In the genomic region with DNA sequence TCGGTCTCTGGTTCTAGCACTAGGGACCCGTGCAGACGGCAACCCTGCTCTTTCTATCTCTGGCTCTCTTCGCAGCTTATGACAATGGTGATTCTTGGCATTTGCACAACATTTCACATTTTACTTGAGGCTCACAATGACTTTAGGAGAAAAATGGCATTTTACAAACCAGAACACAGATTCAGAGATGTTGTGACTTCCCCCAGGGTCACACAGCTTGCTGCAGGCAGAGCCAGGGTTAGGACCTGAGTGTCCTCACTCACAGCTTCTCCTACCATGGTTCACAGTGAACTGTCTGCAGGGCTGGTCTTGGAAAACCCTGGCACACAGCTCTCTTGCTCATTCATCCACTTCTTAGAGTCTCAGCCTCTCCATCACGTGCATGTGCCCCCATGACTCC, we compare ENCODE assay signal across 2 cellular contexts.
A peak's percentile ranks its signal among the peaks of the same experiment; 100 is the strongest.
TF ChIP-seq lines count a peak whose summit lies in the region.

No MANE protein-coding gene starts in this region.

TF ChIP-seq in GM23338, 12 proteins besides CTCF, POLR2A, EP300 and RAD21:
- TF ChIP-seq CREB1 (CRISPR knock-in tag; IDR thresholded peaks at IDR 0.05; ENCODE audit: low read depth): no peak

TF ChIP-seq in K562, 482 proteins besides CTCF, POLR2A, EP300 and RAD21:
- TF ChIP-seq ZNF224 (CRISPR knock-in tag; IDR thresholded peaks at IDR 0.05) (no peak), ZNF780A (CRISPR knock-in tag; IDR thresholded peaks at IDR 0.05) (no peak), KDM1A (IDR thresholded peaks at IDR 0.05) (no peak), ATF1 (CRISPR knock-in tag; IDR thresholded peaks at IDR 0.05) (no peak), ATF1 (tag; IDR thresholded peaks at IDR 0.05) (no peak), ZNF232 (CRISPR knock-in tag; IDR thresholded peaks at IDR 0.05) (no peak), GATA2 (CRISPR knock-in tag; IDR thresholded peaks at IDR 0.05) (no peak), KHSRP (IDR thresholded peaks at IDR 0.05) (no peak), RBM25 (IDR thresholded peaks at IDR 0.05; ENCODE audit: low read depth, low read length, severe bottlenecking) (peak; percentile 49), ZFP36 (IDR thresholded peaks at IDR 0.05; ENCODE audit: low read depth, low read length, partially characterized antibody) (peak; percentile 47), XRCC5 (IDR thresholded peaks at IDR 0.05; ENCODE audit: low read depth, low read length) (no peak), MYBL2 (IDR thresholded peaks at IDR 0.05; ENCODE audit: low read depth) (no peak), MYBL2 (CRISPR knock-in tag; IDR thresholded peaks at IDR 0.05; ENCODE audit: borderline replicate concordance) (no peak), BCOR (IDR thresholded peaks at IDR 0.05) (0 out of 2 replicates have a peak, but pooled peaks have one; percentile 32), CTBP1 (IDR thresholded peaks at IDR 0.05; ENCODE audit: borderline replicate concordance) (no peak)
- TF ChIP-seq, protein P1, sequence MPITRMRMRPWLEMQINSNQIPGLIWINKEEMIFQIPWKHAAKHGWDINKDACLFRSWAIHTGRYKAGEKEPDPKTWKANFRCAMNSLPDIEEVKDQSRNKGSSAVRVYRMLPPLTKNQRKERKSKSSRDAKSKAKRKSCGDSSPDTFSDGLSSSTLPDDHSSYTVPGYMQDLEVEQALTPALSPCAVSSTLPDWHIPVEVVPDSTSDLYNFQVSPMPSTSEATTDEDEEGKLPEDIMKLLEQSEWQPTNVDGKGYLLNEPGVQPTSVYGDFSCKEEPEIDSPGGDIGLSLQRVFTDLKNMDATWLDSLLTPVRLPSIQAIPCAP (CRISPR knock-in tag; IDR thresholded peaks at IDR 0.05; ENCODE audit: borderline replicate concordance): no peak
- TF ChIP-seq, protein P2, sequence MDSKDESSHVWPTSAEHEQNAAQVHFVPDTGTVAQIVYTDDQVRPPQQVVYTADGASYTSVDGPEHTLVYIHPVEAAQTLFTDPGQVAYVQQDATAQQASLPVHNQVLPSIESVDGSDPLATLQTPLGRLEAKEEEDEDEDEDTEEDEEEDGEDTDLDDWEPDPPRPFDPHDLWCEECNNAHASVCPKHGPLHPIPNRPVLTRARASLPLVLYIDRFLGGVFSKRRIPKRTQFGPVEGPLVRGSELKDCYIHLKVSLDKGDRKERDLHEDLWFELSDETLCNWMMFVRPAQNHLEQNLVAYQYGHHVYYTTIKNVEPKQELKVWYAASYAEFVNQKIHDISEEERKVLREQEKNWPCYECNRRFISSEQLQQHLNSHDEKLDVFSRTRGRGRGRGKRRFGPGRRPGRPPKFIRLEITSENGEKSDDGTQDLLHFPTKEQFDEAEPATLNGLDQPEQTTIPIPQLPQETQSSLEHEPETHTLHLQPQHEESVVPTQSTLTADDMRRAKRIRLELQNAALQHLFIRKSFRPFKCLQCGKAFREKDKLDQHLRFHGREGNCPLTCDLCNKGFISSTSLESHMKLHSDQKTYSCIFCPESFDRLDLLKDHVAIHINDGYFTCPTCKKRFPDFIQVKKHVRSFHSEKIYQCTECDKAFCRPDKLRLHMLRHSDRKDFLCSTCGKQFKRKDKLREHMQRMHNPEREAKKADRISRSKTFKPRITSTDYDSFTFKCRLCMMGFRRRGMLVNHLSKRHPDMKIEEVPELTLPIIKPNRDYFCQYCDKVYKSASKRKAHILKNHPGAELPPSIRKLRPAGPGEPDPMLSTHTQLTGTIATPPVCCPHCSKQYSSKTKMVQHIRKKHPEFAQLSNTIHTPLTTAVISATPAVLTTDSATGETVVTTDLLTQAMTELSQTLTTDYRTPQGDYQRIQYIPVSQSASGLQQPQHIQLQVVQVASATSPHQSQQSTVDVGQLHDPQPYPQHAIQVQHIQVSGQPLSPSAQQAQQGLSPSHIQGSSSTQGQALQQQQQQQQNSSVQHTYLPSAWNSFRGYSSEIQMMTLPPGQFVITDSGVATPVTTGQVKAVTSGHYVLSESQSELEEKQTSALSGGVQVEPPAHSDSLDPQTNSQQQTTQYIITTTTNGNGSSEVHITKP (IDR thresholded peaks at IDR 0.05; ENCODE audit: partially characterized antibody): no peak
